ENCODE assay signal across 17 cellular contexts in genomic region chr12:104372721-104373335, GRCh38.
DNase-seq lines count a peak whose midpoint lies in the region; ATAC-seq, FAIRE-seq and TF ChIP-seq lines count a peak whose summit lies in the region.
"Had no signal": no experiment of that assay in that cellular context is flagged by ENCODE, and none has a peak within 500 bp of the region (broad histone marks: within the 10 kb centered on the region; RNA-seq: fewer than 3 reads in every experiment).

No MANE protein-coding gene starts in this region.

- H3K9me3 ChIP-seq in A549: peaks cover 21% of the 10 kb centered on the region
- no peaks in the 10 kb centered on the region for H3K9me3 ChIP-seq in CD8-positive, alpha-beta T cell (ENCODE audit: low read length)
- H3K9me3 ChIP-seq: SK-N-SH had no signal

- no peaks in the 10 kb centered on the region for H3K79me1 ChIP-seq in mesendoderm (ENCODE audit: low read length)

- H4K8ac ChIP-seq in mesendoderm (ENCODE audit: low read depth, low read length): no peak overlapping the region

- H3K18ac ChIP-seq in mesendoderm (ENCODE audit: low read length): no peak overlapping the region

- TF ChIP-seq EP300 in A549 (IDR thresholded peaks at IDR 0.05): no peak

- TF ChIP-seq POLR2A in A549 (IDR thresholded peaks at IDR 0.05; ENCODE audit: low read length): no peak

- H3K4me2 ChIP-seq in A549: no peak overlapping the region
- H3K4me2 ChIP-seq in mesendoderm (ENCODE audit: low read length): no peak overlapping the region
- H3K4me2 ChIP-seq: SK-N-SH had no signal

- peaks cover 11% of the 10 kb centered on the region for H3K4me1 Mint-ChIP-seq in CD8-positive, alpha-beta T cell (ENCODE audit: low read depth)
- H3K4me1 Mint-ChIP-seq in WTC11: peaks cover 22% of the 10 kb centered on the region

- H3K36me3 ChIP-seq in CD8-positive, alpha-beta T cell (ENCODE audit: insufficient read depth, low read length): no peaks in the 10 kb centered on the region
- H3K36me3 ChIP-seq in mesendoderm (ENCODE audit: control insufficient read depth, insufficient read depth, low read length): no peaks in the 10 kb centered on the region

- H2AK5ac ChIP-seq in mesendoderm (ENCODE audit: low read length): no peak overlapping the region

- H3K9me3 Mint-ChIP-seq in CD8-positive, alpha-beta T cell: peaks cover 6% of the 10 kb centered on the region
- H3K9me3 Mint-ChIP-seq in WTC11: peaks cover 32% of the 10 kb centered on the region

- no peak overlapping the region for H2BK15ac ChIP-seq in mesendoderm (replicated peaks; ENCODE audit: low read depth)

- no peak for TF ChIP-seq RAD21 in A549 (conservative IDR thresholded peaks at IDR 0.05 in 1 of 2, IDR thresholded peaks at IDR 0.05 in 1 of 2)

- H3K4me3 ChIP-seq in A549 (no peak overlapping the region), mesendoderm (ENCODE audit: low read length) (no peak overlapping the region)
- no peak overlapping the region for H3K4me3 ChIP-seq in CD8-positive, alpha-beta T cell (ENCODE audit: low read depth, low read length)
- H3K4me3 ChIP-seq: GM23248 had no signal

- H3K9ac ChIP-seq in mesendoderm (ENCODE audit: low read length): no peak overlapping the region
- H3K9ac ChIP-seq: GM23248, SK-N-SH had no signal

- TF ChIP-seq CTCF in A549 (IDR thresholded peaks at IDR 0.05): no peak
- no peak for TF ChIP-seq CTCF in CD8-positive, alpha-beta T cell (IDR thresholded peaks at IDR 0.05)
- no peak for TF ChIP-seq CTCF in WTC11 (IDR thresholded peaks at IDR 0.05)

- POLR2A ChIA-PET in A549 (lab: Yijun Ruan, JAX): no interaction called here
- POLR2A ChIA-PET in CD8-positive, alpha-beta T cell (lab: Charles Lee): no interaction called here
- POLR2A ChIA-PET in WTC11 (lab: Charles Lee): no interaction called here

- FAIRE-seq in A549 (lab: Jason Lieb, UNC): no peak
- FAIRE-seq: RCC 7860 had no signal

- no peaks in the 10 kb centered on the region for H3K27me3 Mint-ChIP-seq in CD8-positive, alpha-beta T cell (ENCODE audit: low read depth)
- H3K27me3 Mint-ChIP-seq in WTC11 (ENCODE audit: low read depth): peaks cover 3% of the 10 kb centered on the region; the same call in 1 of the 2 replicates
- H3K27me3 Mint-ChIP-seq: CD4-positive, alpha-beta memory T cell had no signal

- DNase-seq in A549 (ENCODE audit: low read depth in 1 of 2, low spot score in 1 of 2): no peak
- no peak for DNase-seq in CD8-positive, alpha-beta T cell
- no peak for DNase-seq in WTC11 (ENCODE audit: low spot score)
- no peak for DNase-seq in mesendoderm
- no peak for DNase-seq in NCI-H1105 treated with DMSO at 0.1 percent for 48 hours (lab: John Stamatoyannopoulos, UW)
- DNase-seq in NCI-H2107 treated with DMSO at 0.1 percent for 48 hours (lab: John Stamatoyannopoulos, UW; ENCODE audit: unreplicated experiment): no peak
- DNase-seq: ACHN, GM23248, NCI-H1436 treated with DMSO at 0.1 percent for 48 hours, NCI-H2029 treated with DMSO at 0.1 percent for 48 hours, NCI-H510A treated with DMSO at 0.1 percent for 48 hours, NCI-H82, Right ventricle myocardium superior, SK-N-SH had no signal

- peak overlapping the region; percentile 64 to 87; a peak in 5 of 6 replicates for H3K27ac ChIP-seq in A549
- H3K27ac ChIP-seq in CD8-positive, alpha-beta T cell (ENCODE audit: low read depth, low read length): no peak overlapping the region
- H3K27ac ChIP-seq in mesendoderm (ENCODE audit: low read depth, low read length): no peak overlapping the region
- H3K27ac ChIP-seq: GM23248 had no signal

- H3K36me3 Mint-ChIP-seq in CD8-positive, alpha-beta T cell: no peaks in the 10 kb centered on the region
- H3K36me3 Mint-ChIP-seq in WTC11: peaks cover 24% of the 10 kb centered on the region
- H3K36me3 Mint-ChIP-seq: CD4-positive, alpha-beta memory T cell had no signal

- H4K5ac ChIP-seq in mesendoderm (ENCODE audit: low read length): no peak overlapping the region

- H2BK120ac ChIP-seq in mesendoderm (ENCODE audit: low read depth, low read length): no peak overlapping the region

- H3K4me1 ChIP-seq in A549 (peaks cover 40% of the 10 kb centered on the region), mesendoderm (ENCODE audit: control insufficient read depth, low read depth, low read length) (peaks cover 2% of the 10 kb centered on the region)
- H3K4me1 ChIP-seq in CD8-positive, alpha-beta T cell (ENCODE audit: insufficient read depth, low read length): peaks cover 13% of the 10 kb centered on the region

- WGBS in A549 (ENCODE audit: missing lambda C conversion rate): 87% methylated on average over 10 of the region's 10 CpGs
- WGBS in mesendoderm (ENCODE audit: extremely low coverage, insufficient coverage, low lambda C conversion rate): no CpG with 5 or more reads among the region's 10 CpGs

- peak overlapping the region; percentile 31 for H3K56ac ChIP-seq in mesendoderm (ENCODE audit: low read length)

- H2BK5ac ChIP-seq in mesendoderm (ENCODE audit: low read length): no peak overlapping the region

- H3K27me3 ChIP-seq in CD8-positive, alpha-beta T cell (ENCODE audit: insufficient read depth, low read length): no peaks in the 10 kb centered on the region
- H3K27me3 ChIP-seq in mesendoderm (ENCODE audit: insufficient read depth, low read length, poor library complexity): no peaks in the 10 kb centered on the region

- H3K23ac ChIP-seq in mesendoderm (ENCODE audit: low read length): no peak overlapping the region

- H3K79me2 ChIP-seq in mesendoderm (ENCODE audit: control insufficient read depth, insufficient read depth, low read length): no peaks in the 10 kb centered on the region

- intact Hi-C loops in CD8-positive, alpha-beta T cell (cut with DNase I, micrococcal nuclease): no loop called here

- H3K4me3 Mint-ChIP-seq in CD8-positive, alpha-beta T cell: no peak overlapping the region
- H3K4me3 Mint-ChIP-seq in WTC11: no peak overlapping the region
- H3K4me3 Mint-ChIP-seq: CD4-positive, alpha-beta memory T cell had no signal

- ATAC-seq in A549 (no peak), WTC11 (no peak), GM21529 (IDR thresholded peaks at IDR 0.05; ENCODE audit: unreplicated experiment) (no peak)
- ATAC-seq in CD8-positive, alpha-beta T cell: no peak

- no peak overlapping the region for H3K4ac ChIP-seq in mesendoderm (ENCODE audit: low read depth, low read length)

- H3K27ac Mint-ChIP-seq in CD8-positive, alpha-beta T cell: peak overlapping the region; percentile 32
- H3K27ac Mint-ChIP-seq in WTC11: peak overlapping the region; percentile 41; the same call in 1 of the 2 replicates

- CTCF ChIA-PET in A549 (lab: Yijun Ruan, JAX): interaction anchor here (0.8 to 2.3 kb wide), 2 partner anchors 9 to 15 kb away, joined by 4 to 15 read pairs; no protein-coding TSS in a partner anchor
- CTCF ChIA-PET in CD8-positive, alpha-beta T cell (lab: Charles Lee): interaction anchor here (1.1 to 3.3 kb wide), 2 partner anchors 9 to 14 kb away, joined by 3 to 16 read pairs; no protein-coding TSS in a partner anchor
- CTCF ChIA-PET in WTC11 (lab: Charles Lee): interaction anchor here (3.1 kb wide), 1 partner anchor 9 kb away, joined by 23 read pairs; no protein-coding TSS in a partner anchor

TF ChIP-seq in A549, 52 proteins besides CTCF, POLR2A, EP300 and RAD21 (continues in another document):
- TF ChIP-seq ELK1 (IDR thresholded peaks at IDR 0.05; ENCODE audit: low read depth, low read length) (no peak), BCL3 (IDR thresholded peaks at IDR 0.05) (no peak), JUN (IDR thresholded peaks at IDR 0.05) (no peak), BHLHE40 (IDR thresholded peaks at IDR 0.05; ENCODE audit: low read depth, low read length) (no peak), FOSL2 (IDR thresholded peaks at IDR 0.05) (no peak), FOSL2 (CRISPR knock-in tag; IDR thresholded peaks at IDR 0.05) (no peak)

TF ChIP-seq in WTC11, 78 proteins besides CTCF, POLR2A, EP300 and RAD21:
- TF ChIP-seq ERG (CRISPR knock-in tag; IDR thresholded peaks at IDR 0.05): no peak

Comparison
In these comparisons a context has a peak if more than half of its experiments do, and no peak if none do; other contexts are left out.
1. H3K27ac ChIP-seq: peak in A549 (2 of 2); none in CD8-positive, alpha-beta T cell (single experiment) and mesendoderm (single experiment).